1 cellular context compared by ENCODE assay signal in genomic region chr2:46298522-46299351, GRCh38.
TF ChIP-seq lines count a peak whose summit lies in the region.

No MANE protein-coding gene starts in this region.

TF ChIP-seq in GM12878, 131 proteins besides CTCF, POLR2A, EP300 and RAD21 (continued from another document):
- TF ChIP-seq ATF7 (IDR thresholded peaks at IDR 0.05; ENCODE audit: low read depth) (no peak), RB1 (IDR thresholded peaks at IDR 0.05; ENCODE audit: borderline replicate concordance) (no peak), NBN (IDR thresholded peaks at IDR 0.05) (no peak), STAT1 (conservative IDR thresholded peaks at IDR 0.05) (0 out of 2 replicates have a peak, but pooled peaks have one; percentile 32)
